ENCODE assay signal across 28 cellular contexts in genomic region chr1:113002297-113002696, GRCh38.
"Had no signal": no experiment of that assay in that cellular context is flagged by ENCODE, and none has a peak within 500 bp of the region (broad histone marks: within the 10 kb centered on the region; RNA-seq: fewer than 3 reads in every experiment).

No MANE protein-coding gene starts in this region.

- H3K79me2 ChIP-seq: parathyroid adenoma had no signal

- H3K9ac ChIP-seq: neural progenitor cell, parathyroid adenoma had no signal

- DNase-seq: natural killer cell; occipital lobe; ovary; posterior cingulate gyrus; psoas muscle; right cardiac atrium; right lobe of liver; sigmoid colon; small intestine; stimulated activated CD4-positive, alpha-beta T cell treated with anti-CD3 and anti-CD28 coated beads, Interleukin-15, amount 100 ng/mL, for 24 hours; stimulated activated CD4-positive, alpha-beta T cell treated with anti-CD3 and anti-CD28 coated beads, Interleukin-2, amount 100 ng/mL, for 24 hours; stimulated activated CD4-positive, alpha-beta T cell treated with anti-CD3 and anti-CD28 coated beads, Interleukin-2, amount 100 ng/mL, for 48 hours; stimulated activated CD4-positive, alpha-beta T cell treated with anti-CD3 and anti-CD28 coated beads, Interleukin-4, amount 100 ng/mL, for 24 hours; stimulated activated naive B cell treated with anti-CD40 and anti-IgM and Interleukin-4, amounts not matched to agents 10 μg/mL and 1 μg/mL and 100 μg/mL, for 72 hours; stimulated activated naive CD4-positive, alpha-beta T cell treated with Interleukin-2 at 50 U/mL for 16 hours; stomach; thyroid gland; trophoblast cell; upper lobe of left lung had no signal

- H3K27ac Mint-ChIP-seq: natural killer cell; neural progenitor cell; progenitor cell of endocrine pancreas; stimulated activated effector memory CD8-positive, alpha-beta T cell treated with anti-CD3 and anti-CD28 coated beads, Interleukin-12 subunit alpha, Interleukin-12 subunit beta, amount 100 ng/mL, for 72 hours; stimulated activated naive B cell treated with anti-CD40 and anti-IgM and Interleukin-4, amounts not matched to agents 10 μg/mL and 1 μg/mL and 100 μg/mL, for 72 hours; stimulated activated naive CD8-positive, alpha-beta T cell treated with anti-CD3 and anti-CD28 coated beads, Interleukin-15, Interleukin-2, amounts not matched to agents 100 ng/mL and 50 ng/mL, for 24 hours had no signal

- H3K9me3 Mint-ChIP-seq: natural killer cell; nephron; neural progenitor cell; stimulated activated effector memory CD8-positive, alpha-beta T cell treated with anti-CD3 and anti-CD28 coated beads, Interleukin-12 subunit alpha, Interleukin-12 subunit beta, amount 100 ng/mL, for 72 hours; stimulated activated naive B cell treated with anti-CD40 and anti-IgM and Interleukin-4, amounts not matched to agents 10 μg/mL and 1 μg/mL and 100 μg/mL, for 72 hours; stimulated activated naive CD8-positive, alpha-beta T cell treated with anti-CD3 and anti-CD28 coated beads, Interleukin-15, Interleukin-2, amounts not matched to agents 100 ng/mL and 50 ng/mL, for 24 hours had no signal

- H3K27ac ChIP-seq: neural progenitor cell, ovary, parathyroid adenoma, psoas muscle, right lobe of liver, sigmoid colon, stomach, thoracic aorta, thyroid gland, tibial nerve, upper lobe of left lung had no signal

- H3K9me3 ChIP-seq: ovary, psoas muscle, right lobe of liver, sigmoid colon, stomach, thoracic aorta, thyroid gland, tibial nerve, upper lobe of left lung had no signal

- FAIRE-seq: small intestine, urothelium cell line had no signal

- H3K4me2 ChIP-seq: neural progenitor cell had no signal

- H2AFZ ChIP-seq: neural progenitor cell, parathyroid adenoma had no signal

- H3K4me3 ChIP-seq: neural progenitor cell, ovary, psoas muscle, right lobe of liver, sigmoid colon, stomach, thoracic aorta, thyroid gland, tibial nerve, upper lobe of left lung had no signal

- ATAC-seq: natural killer cell; psoas muscle; right cardiac atrium; right lobe of liver; stimulated activated effector memory CD8-positive, alpha-beta T cell treated with anti-CD3 and anti-CD28 coated beads, Interleukin-12 subunit alpha, Interleukin-12 subunit beta, amount 100 ng/mL, for 72 hours; stimulated activated naive B cell treated with anti-CD40 and anti-IgM and Interleukin-4, amounts not matched to agents 10 μg/mL and 1 μg/mL and 100 μg/mL, for 72 hours had no signal

- H3K4me1 Mint-ChIP-seq: natural killer cell; stimulated activated effector memory CD8-positive, alpha-beta T cell treated with anti-CD3 and anti-CD28 coated beads, Interleukin-12 subunit alpha, Interleukin-12 subunit beta, amount 100 ng/mL, for 72 hours; stimulated activated naive B cell treated with anti-CD40 and anti-IgM and Interleukin-4, amounts not matched to agents 10 μg/mL and 1 μg/mL and 100 μg/mL, for 72 hours had no signal

- H3K4me3 Mint-ChIP-seq: natural killer cell; nephron; neural progenitor cell; stimulated activated effector memory CD8-positive, alpha-beta T cell treated with anti-CD3 and anti-CD28 coated beads, Interleukin-12 subunit alpha, Interleukin-12 subunit beta, amount 100 ng/mL, for 72 hours; stimulated activated naive B cell treated with anti-CD40 and anti-IgM and Interleukin-4, amounts not matched to agents 10 μg/mL and 1 μg/mL and 100 μg/mL, for 72 hours; stimulated activated naive CD8-positive, alpha-beta T cell treated with anti-CD3 and anti-CD28 coated beads, Interleukin-15, Interleukin-2, amounts not matched to agents 100 ng/mL and 50 ng/mL, for 24 hours had no signal

- H3K27me3 ChIP-seq: neural progenitor cell, ovary, right lobe of liver, sigmoid colon, stomach, thyroid gland, tibial nerve, upper lobe of left lung had no signal

- H3K36me3 ChIP-seq: neural progenitor cell, ovary, right lobe of liver, stomach, thoracic aorta, thyroid gland, upper lobe of left lung had no signal

- H3K36me3 Mint-ChIP-seq: natural killer cell had no signal

- H3K4me1 ChIP-seq: parathyroid adenoma, tibial nerve, upper lobe of left lung had no signal

- H3K27me3 Mint-ChIP-seq: progenitor cell of endocrine pancreas; stimulated activated naive B cell treated with anti-CD40 and anti-IgM and Interleukin-4, amounts not matched to agents 10 μg/mL and 1 μg/mL and 100 μg/mL, for 72 hours; stimulated activated naive CD8-positive, alpha-beta T cell treated with anti-CD3 and anti-CD28 coated beads, Interleukin-15, Interleukin-2, amounts not matched to agents 100 ng/mL and 50 ng/mL, for 24 hours had no signal
